Comparison of ENCODE assay signal across 1 cellular context in genomic region chr6:149108398-149109100, GRCh38.
TF ChIP-seq lines count a peak whose summit lies in the region.

No MANE protein-coding gene starts in this region.

TF ChIP-seq in GM23338, 12 proteins besides CTCF, POLR2A, EP300 and RAD21:
- TF ChIP-seq ZNF462 (CRISPR knock-in tag; IDR thresholded peaks at IDR 0.05) (no peak), EZH2phosphoT487 (IDR thresholded peaks at IDR 0.05; ENCODE audit: unreplicated experiment) (no peak), POLR2AphosphoS5 (IDR thresholded peaks at IDR 0.05; ENCODE audit: low read depth) (no peak), NANOG (IDR thresholded peaks at IDR 0.05; ENCODE audit: borderline replicate concordance) (no peak), STAT1 (IDR thresholded peaks at IDR 0.05; ENCODE audit: unreplicated experiment) (no peak), ZNF331 (CRISPR knock-in tag; IDR thresholded peaks at IDR 0.05; ENCODE audit: low read depth) (no peak), EZH2 (IDR thresholded peaks at IDR 0.05; ENCODE audit: low read depth, unreplicated experiment) (no peak), JUNB (IDR thresholded peaks at IDR 0.05; ENCODE audit: unreplicated experiment) (no peak), CREB1 (CRISPR knock-in tag; IDR thresholded peaks at IDR 0.05; ENCODE audit: low read depth) (no peak), ZNF114 (CRISPR knock-in tag; IDR thresholded peaks at IDR 0.05) (no peak)
- TF ChIP-seq, protein P1, sequence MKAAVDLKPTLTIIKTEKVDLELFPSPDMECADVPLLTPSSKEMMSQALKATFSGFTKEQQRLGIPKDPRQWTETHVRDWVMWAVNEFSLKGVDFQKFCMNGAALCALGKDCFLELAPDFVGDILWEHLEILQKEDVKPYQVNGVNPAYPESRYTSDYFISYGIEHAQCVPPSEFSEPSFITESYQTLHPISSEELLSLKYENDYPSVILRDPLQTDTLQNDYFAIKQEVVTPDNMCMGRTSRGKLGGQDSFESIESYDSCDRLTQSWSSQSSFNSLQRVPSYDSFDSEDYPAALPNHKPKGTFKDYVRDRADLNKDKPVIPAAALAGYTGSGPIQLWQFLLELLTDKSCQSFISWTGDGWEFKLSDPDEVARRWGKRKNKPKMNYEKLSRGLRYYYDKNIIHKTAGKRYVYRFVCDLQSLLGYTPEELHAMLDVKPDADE (IDR thresholded peaks at IDR 0.05) = no peak
- TF ChIP-seq, protein P2, sequence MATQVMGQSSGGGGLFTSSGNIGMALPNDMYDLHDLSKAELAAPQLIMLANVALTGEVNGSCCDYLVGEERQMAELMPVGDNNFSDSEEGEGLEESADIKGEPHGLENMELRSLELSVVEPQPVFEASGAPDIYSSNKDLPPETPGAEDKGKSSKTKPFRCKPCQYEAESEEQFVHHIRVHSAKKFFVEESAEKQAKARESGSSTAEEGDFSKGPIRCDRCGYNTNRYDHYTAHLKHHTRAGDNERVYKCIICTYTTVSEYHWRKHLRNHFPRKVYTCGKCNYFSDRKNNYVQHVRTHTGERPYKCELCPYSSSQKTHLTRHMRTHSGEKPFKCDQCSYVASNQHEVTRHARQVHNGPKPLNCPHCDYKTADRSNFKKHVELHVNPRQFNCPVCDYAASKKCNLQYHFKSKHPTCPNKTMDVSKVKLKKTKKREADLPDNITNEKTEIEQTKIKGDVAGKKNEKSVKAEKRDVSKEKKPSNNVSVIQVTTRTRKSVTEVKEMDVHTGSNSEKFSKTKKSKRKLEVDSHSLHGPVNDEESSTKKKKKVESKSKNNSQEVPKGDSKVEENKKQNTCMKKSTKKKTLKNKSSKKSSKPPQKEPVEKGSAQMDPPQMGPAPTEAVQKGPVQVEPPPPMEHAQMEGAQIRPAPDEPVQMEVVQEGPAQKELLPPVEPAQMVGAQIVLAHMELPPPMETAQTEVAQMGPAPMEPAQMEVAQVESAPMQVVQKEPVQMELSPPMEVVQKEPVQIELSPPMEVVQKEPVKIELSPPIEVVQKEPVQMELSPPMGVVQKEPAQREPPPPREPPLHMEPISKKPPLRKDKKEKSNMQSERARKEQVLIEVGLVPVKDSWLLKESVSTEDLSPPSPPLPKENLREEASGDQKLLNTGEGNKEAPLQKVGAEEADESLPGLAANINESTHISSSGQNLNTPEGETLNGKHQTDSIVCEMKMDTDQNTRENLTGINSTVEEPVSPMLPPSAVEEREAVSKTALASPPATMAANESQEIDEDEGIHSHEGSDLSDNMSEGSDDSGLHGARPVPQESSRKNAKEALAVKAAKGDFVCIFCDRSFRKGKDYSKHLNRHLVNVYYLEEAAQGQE (IDR thresholded peaks at IDR 0.05; ENCODE audit: unreplicated experiment) = no peak
TF ChIP-seq in GM23338: peak in this region for 0.
